8 cellular contexts compared by ENCODE assay signal in genomic region chr9:111597852-111598729, GRCh38. TPM values are rescaled to one million over a fixed set of nuclear protein-coding genes. Genes with fewer than 3 reads are reported as not detected.
DNase-seq lines count a peak whose midpoint lies in the region; ATAC-seq and TF ChIP-seq lines count a peak whose summit lies in the region.

No MANE protein-coding gene starts in this region.

- BruUV-seq in IMR-90 (replicated peaks; lab: Mats Ljungman, UMichigan), result no TSS peak

- H3K27ac Mint-ChIP-seq in activated naive CD8-positive, alpha-beta T cell treated with anti-CD3 and anti-CD28 coated beads for 36 hours, result no peak overlapping the region

- no peak overlapping the region for H2BK12ac ChIP-seq in trophoblast cell (ENCODE audit: low read length)

- no peak overlapping the region; the same call in 1 of the 2 replicates for H2BK120ac ChIP-seq in IMR-90 (ENCODE audit: low read depth, low read length)
- no peak overlapping the region for H2BK120ac ChIP-seq in trophoblast cell (ENCODE audit: insufficient read depth, low read length, poor library complexity)

- WGBS in IMR-90 (ENCODE audit: extremely low coverage in 2 of 2, insufficient read length in 1 of 2), 2 experiments, result 0% methylated on average over 8 of the region's 41 CpGs; no CpG with 5 or more reads in 1 of the 2 experiments
- 1% methylated on average over 41 of the region's 41 CpGs for WGBS in heart right ventricle, 2 donors
- no CpG with 5 or more reads among the region's 41 CpGs for WGBS in trophoblast cell (ENCODE audit: extremely low coverage, insufficient coverage, insufficient read length)

- dilution Hi-C loops in IMR-90 (cut with HindIII; ENCODE audit: low sequenced_read_pairs, unreplicated experiment), result no loop called here

- no peaks in the 10 kb centered on the region for H3K79me2 ChIP-seq in trophoblast cell (ENCODE audit: control insufficient read depth, insufficient read depth, low read length, poor library complexity)

- H2BK15ac ChIP-seq in IMR-90 (ENCODE audit: low read depth, low read length), result no peak overlapping the region

- H3K27me3 ChIP-seq in IMR-90 (ENCODE audit: control insufficient read depth, insufficient read depth, low read length) (no peaks in the 10 kb centered on the region), heart right ventricle (peaks cover 0 to 18% (median 0%) of the 10 kb centered on the region in 7 donors), trophoblast cell (ENCODE audit: insufficient read depth, low read length) (no peaks in the 10 kb centered on the region)

- peak; percentile 78 for TF ChIP-seq RAD21 in IMR-90 (IDR thresholded peaks at IDR 0.05; ENCODE audit: low read length)

- peak overlapping the region; percentile 65 for H2BK5ac ChIP-seq in IMR-90 (ENCODE audit: low read depth, low read length, poor library complexity, severe bottlenecking)
- no peak overlapping the region for H2BK5ac ChIP-seq in trophoblast cell (ENCODE audit: low read depth, low read length, poor library complexity)

- H2AFZ ChIP-seq in IMR-90 (replicated peaks; ENCODE audit: low read length, poor library complexity) (peak overlapping the region; percentile 96), trophoblast cell (ENCODE audit: insufficient read depth, low read length, poor library complexity) (no peak overlapping the region)

- H3K23ac ChIP-seq in IMR-90 (ENCODE audit: low read depth, low read length) (peak overlapping the region; percentile 95), trophoblast cell (ENCODE audit: low read length) (no peak overlapping the region)

- no peak overlapping the region for H2BK20ac ChIP-seq in IMR-90 (ENCODE audit: low read depth, low read length)

- H3K9ac ChIP-seq in IMR-90 (ENCODE audit: low read depth, low read length) (peak overlapping the region; percentile 92), SK-N-MC (ENCODE audit: insufficient read length) (no peak overlapping the region), trophoblast cell (ENCODE audit: low read length) (peak overlapping the region; percentile 66)

- peak; percentile 68 for TF ChIP-seq CTCF in AG10803 (conservative IDR thresholded peaks at IDR 0.05; ENCODE audit: low read length)
- TF ChIP-seq CTCF in IMR-90 (conservative IDR thresholded peaks at IDR 0.05; ENCODE audit: low read depth, low read length), result peak; percentile 75
- TF ChIP-seq CTCF in heart right ventricle (IDR thresholded peaks at IDR 0.05), result peak; percentile 30 to 80 (median 60)

- H2AK9ac ChIP-seq in IMR-90 (replicated peaks; ENCODE audit: low read depth, low read length, poor library complexity), result no peak overlapping the region

- ATAC-seq in GM19035 (IDR thresholded peaks at IDR 0.05; ENCODE audit: unreplicated experiment) (peak; percentile 69), IMR-90 (ENCODE audit: low read depth) (peak; percentile 24), heart right ventricle (peak; percentile 44 to 71 (median 69))

- intact Hi-C loops in IMR-90 (cut with micrococcal nuclease) (loop anchor here (1.0 to 10.0 kb wide), 4 partner anchors 24 to 477 kb away; partner anchors contain the start of gene UGCG), heart right ventricle (cut with DNase I) (loop anchor here in 6 of 10 donors (2.0 to 10.0 kb wide), 6 partner anchors 25 to 97 kb away; partner anchors contain the start of gene GNG10 (in 2 of the 6))

- H3K4me1 Mint-ChIP-seq in activated naive CD8-positive, alpha-beta T cell treated with anti-CD3 and anti-CD28 coated beads for 36 hours, result peaks cover 19% of the 10 kb centered on the region

- peaks cover 20% of the 10 kb centered on the region for H3K36me3 ChIP-seq in IMR-90 (ENCODE audit: control insufficient read depth, insufficient read depth, low read length)
- peaks cover 7% of the 10 kb centered on the region for H3K36me3 ChIP-seq in SK-N-MC (ENCODE audit: insufficient read depth, low read length)
- peaks cover 0 to 40% (median 7%) of the 10 kb centered on the region in 9 donors for H3K36me3 ChIP-seq in heart right ventricle
- peaks cover 2 to 13% of the 10 kb centered on the region in 2 experiments for H3K36me3 ChIP-seq in trophoblast cell (ENCODE audit: control insufficient read depth in 1 of 2, insufficient read depth in 2 of 2, low read length in 2 of 2)

- H3K4ac ChIP-seq in IMR-90 (ENCODE audit: low read depth, low read length) (peak overlapping the region; percentile 88), trophoblast cell (ENCODE audit: low read depth, low read length) (no peak overlapping the region)

- H4K8ac ChIP-seq in IMR-90 (ENCODE audit: low read depth in 2 of 2, low read length in 2 of 2) (peak overlapping the region; percentile 69 to 80; a peak in 2 of 4 replicates), trophoblast cell (ENCODE audit: low read depth, low read length) (peak overlapping the region; percentile 32)

- H4K5ac ChIP-seq in IMR-90 (ENCODE audit: low read depth, low read length), result peak overlapping the region; percentile 0; the same call in 1 of the 2 replicates

- POLR2A ChIA-PET in IMR-90 (lab: Charles Lee; ENCODE audit: unreplicated experiment), result interaction anchor here (0.6 kb wide), 1 partner anchor 24 kb away, joined by 3 read pairs; no protein-coding TSS in a partner anchor

- H3K9me3 Mint-ChIP-seq in activated naive CD8-positive, alpha-beta T cell treated with anti-CD3 and anti-CD28 coated beads for 36 hours, result no peaks in the 10 kb centered on the region

- DNase-seq in AG10803 (ENCODE audit: low read depth) (peak; percentile 63), IMR-90 (peak; percentile 64), SK-N-MC (ENCODE audit: low read depth, low spot score) (no peak), heart right ventricle (peak; percentile 49 to 64), trophoblast cell (peak; percentile 69 to 82), mesenteric fat pad (ENCODE audit: low spot score) (no peak)
- DNase-seq in activated naive CD8-positive, alpha-beta T cell treated with anti-CD3 and anti-CD28 coated beads for 36 hours, result peak; percentile 53

- no peaks in the 10 kb centered on the region for H3K36me3 Mint-ChIP-seq in activated naive CD8-positive, alpha-beta T cell treated with anti-CD3 and anti-CD28 coated beads for 36 hours

- H3K4me3 ChIP-seq in AG10803 (ENCODE audit: low read length) (peak overlapping the region; percentile 82), IMR-90 (ENCODE audit: insufficient read depth, low read depth, low read length) (peak overlapping the region; percentile 57), SK-N-MC (peak overlapping the region; percentile 76), heart right ventricle (peak overlapping the region; percentile 57 to 99 (median 79)), trophoblast cell (ENCODE audit: low read depth, low read length) (peak overlapping the region; percentile 65)

- H3K27ac ChIP-seq in IMR-90 (ENCODE audit: insufficient read depth, low read length) (peak overlapping the region; percentile 61), SK-N-MC (no peak overlapping the region), heart right ventricle (peak overlapping the region; percentile 36 to 95 (median 88)), trophoblast cell (ENCODE audit: low read depth, low read length) (no peak overlapping the region)

- H3K9me1 ChIP-seq in IMR-90 (ENCODE audit: insufficient read depth, low read length), result peaks cover 10% of the 10 kb centered on the region; the same call in 1 of the 2 replicates

- H3K4me2 ChIP-seq in IMR-90 (ENCODE audit: low read depth, low read length) (peak overlapping the region; percentile 78), trophoblast cell (ENCODE audit: low read length) (peak overlapping the region; percentile 90)

- H3K79me1 ChIP-seq in IMR-90 (ENCODE audit: low read depth in 1 of 2, low read length in 2 of 2) (peaks cover 9 to 43% of the 10 kb centered on the region in 2 experiments), trophoblast cell (ENCODE audit: low read length) (peaks cover 2% of the 10 kb centered on the region)

- H2AK5ac ChIP-seq in IMR-90 (ENCODE audit: low read depth, low read length) (peak overlapping the region; percentile 33; the same call in 1 of the 2 replicates), trophoblast cell (ENCODE audit: low read length) (no peak overlapping the region)

- 0 out of 2 replicates have a peak, but pooled peaks cover 2% of the 10 kb centered on the region for H3K4me1 ChIP-seq in IMR-90 (ENCODE audit: control insufficient read depth, insufficient read depth, low read length)
- H3K4me1 ChIP-seq in heart right ventricle, result peaks cover 0 to 24% (median 10%) of the 10 kb centered on the region in 9 donors
- H3K4me1 ChIP-seq in trophoblast cell (ENCODE audit: control insufficient read depth in 1 of 2, insufficient read depth in 2 of 2, low read length in 2 of 2), result peaks cover 0 to 4% of the 10 kb centered on the region in 2 experiments

- TF ChIP-seq POLR2A in IMR-90 (IDR thresholded peaks at IDR 0.05; ENCODE audit: low read depth, low read length), result no peak; the same call in 1 of the 2 replicates

- peaks cover 51% of the 10 kb centered on the region for H3K27me3 Mint-ChIP-seq in activated naive CD8-positive, alpha-beta T cell treated with anti-CD3 and anti-CD28 coated beads for 36 hours

- H4K20me1 ChIP-seq in IMR-90 (ENCODE audit: insufficient read depth, low read length), result no peaks in the 10 kb centered on the region

- H3K9me3 ChIP-seq in IMR-90 (ENCODE audit: control insufficient read depth, insufficient read depth, low read length), result no peaks in the 10 kb centered on the region
- no peaks in the 10 kb centered on the region for H3K9me3 ChIP-seq in SK-N-MC (ENCODE audit: low read depth, low read length)
- H3K9me3 ChIP-seq in heart right ventricle, result no peaks in the 10 kb centered on the region
- no peaks in the 10 kb centered on the region for H3K9me3 ChIP-seq in trophoblast cell (ENCODE audit: insufficient read depth, low read depth, low read length)

- peak overlapping the region; percentile 18 for H3K56ac ChIP-seq in IMR-90 (ENCODE audit: extremely low read depth, insufficient read depth, low read length)

- no peak overlapping the region for H4K12ac ChIP-seq in trophoblast cell (ENCODE audit: low read depth, low read length)

- H3K4me3 Mint-ChIP-seq in activated naive CD8-positive, alpha-beta T cell treated with anti-CD3 and anti-CD28 coated beads for 36 hours, result peak overlapping the region; percentile 80

- H3K14ac ChIP-seq in IMR-90 (replicated peaks; ENCODE audit: low read depth, low read length), result peak overlapping the region; percentile 70
- H3K14ac ChIP-seq in trophoblast cell (ENCODE audit: low read length), result no peak overlapping the region

- H4K91ac ChIP-seq in IMR-90 (ENCODE audit: insufficient read depth, low read depth, low read length) (peak overlapping the region; percentile 14; the same call in 1 of the 2 replicates), trophoblast cell (ENCODE audit: low read depth, low read length) (no peak overlapping the region)

- CTCF ChIA-PET in IMR-90 (lab: Yijun Ruan, JAX), result interaction anchor here (0.8 to 1.1 kb wide), 6 partner anchors 12 to 93 kb away, joined by 3 to 5 read pairs (median 4); no protein-coding TSS in a partner anchor

- in situ Hi-C loops in IMR-90 (cut with MboI; ENCODE audit: low sequenced_read_pairs), result no loop called here

- H3K18ac ChIP-seq in IMR-90 (ENCODE audit: low read depth, low read length) (peak overlapping the region; percentile 2), trophoblast cell (ENCODE audit: low read length) (no peak overlapping the region)

RNA-seq across cellular contexts. Expression of gene PTGR1, which starts 1.4 kb away (rescaled TPM):
- total RNA-seq in IMR-90 (2012; rRNA removed) (45.9 and 80.8 TPM in 2 replicates), heart right ventricle (10 to 100 TPM; 27.4 to 55.8 (median 44.2) TPM), mesenteric fat pad (53.0 TPM)
- polyA plus RNA-seq in IMR-90 (2012; rRNA removed) (61.6 and 72.7 TPM in 2 replicates), heart right ventricle (10 to 100 TPM; 10.4 to 22.0 TPM)
- polyA plus RNA-seq in IMR-90 (2012; cell fraction: cytosol; rRNA removed), result 19.8 and 36.6 TPM in 2 replicates
- 5.0 and 40.5 TPM in 2 replicates for polyA plus RNA-seq in IMR-90 (2012; cell fraction: nucleus; rRNA removed; ENCODE audit: low replicate concordance)
- 1 to 10 TPM; 1.3 to 1.9 TPM for total RNA-seq in activated naive CD8-positive, alpha-beta T cell treated with anti-CD3 and anti-CD28 coated beads for 36 hours
- polyA plus RNA-seq in trophoblast cell (2013), result 40.7 and 43.8 TPM in 2 replicates

RNA-seq across cellular contexts. Expression of gene DNAJC25, which starts 33.0 kb away (rescaled TPM):
- total RNA-seq in IMR-90 (2012; rRNA removed) (3.2 and 5.6 TPM in 2 replicates), heart right ventricle (1 to 10 TPM; 3.8 to 9.3 (median 4.9) TPM), mesenteric fat pad (7.5 TPM)
- polyA plus RNA-seq in IMR-90 (2012; rRNA removed) (6.6 and 6.7 TPM in 2 replicates), heart right ventricle (1 to 10 TPM; 6.5 to 7.8 TPM)
- 3.9 and 8.0 TPM in 2 replicates for polyA plus RNA-seq in IMR-90 (2012; cell fraction: cytosol; rRNA removed)
- polyA plus RNA-seq in IMR-90 (2012; cell fraction: nucleus; rRNA removed; ENCODE audit: low replicate concordance), result 3.3 and 7.2 TPM in 2 replicates
- total RNA-seq in activated naive CD8-positive, alpha-beta T cell treated with anti-CD3 and anti-CD28 coated beads for 36 hours, result 1 to 10 TPM; 6.4 to 6.5 TPM
- polyA plus RNA-seq in trophoblast cell (2013), result 8.2 and 8.8 TPM in 2 replicates

Comparison
In these comparisons a context has a peak if more than half of its experiments do, and no peak if none do; other contexts are left out.
1. DNase-seq: peak in AG10803 (single experiment), IMR-90 (single experiment), activated naive CD8-positive, alpha-beta T cell treated with anti-CD3 and anti-CD28 coated beads for 36 hours (single experiment), heart right ventricle (2 of 2) and trophoblast cell (2 of 2); none in SK-N-MC (single experiment) and mesenteric fat pad (single experiment).
2. H3K27ac ChIP-seq: peak in IMR-90 (single experiment) and heart right ventricle (10 of 10); none in SK-N-MC (single experiment) and trophoblast cell (single experiment).
3. RNA of gene PTGR1, which starts 1.4 kb away (total RNA-seq): 53.0 TPM in mesenteric fat pad (single experiment), 45.9 to 80.8 TPM in IMR-90 and 27.4 to 55.8 TPM in heart right ventricle; 1.3 to 1.9 TPM in activated naive CD8-positive, alpha-beta T cell treated with anti-CD3 and anti-CD28 coated beads for 36 hours; every median in the first group is over 4 times any median in the second.
4. Peak in every context shown above with its lines, with median percentiles within 50 percentile points of each other: H3K4me3 ChIP-seq, CTCF ChIP-seq and ATAC-seq.